Comparison of ENCODE assay signal across 15 cellular contexts in genomic region chr20:24620937-24621519, GRCh38.
"Had no signal": no experiment of that assay in that cellular context is flagged by ENCODE, and none has a peak within 500 bp of the region (broad histone marks: within the 10 kb centered on the region; RNA-seq: fewer than 3 reads in every experiment).

No MANE protein-coding gene starts in this region.

- H3K4me3 Mint-ChIP-seq: endodermal cell, memory B cell, mesothelial cell of epicardium, natural killer cell, neural crest cell had no signal

- H3K36me3 Mint-ChIP-seq: memory B cell, mesothelial cell of epicardium, natural killer cell had no signal

- H3K9me3 Mint-ChIP-seq: natural killer cell had no signal

- H3K4me1 Mint-ChIP-seq: mesothelial cell of epicardium, natural killer cell had no signal

- ATAC-seq: lower lobe of right lung, natural killer cell had no signal

- DNase-seq: effector CD4-positive, alpha-beta T cell; endodermal cell; foreskin melanocyte; head of caudate nucleus; lower lobe of right lung; natural killer cell; posterior cingulate gyrus; sigmoid colon; stimulated activated CD4-positive, alpha-beta T cell treated with anti-CD3 and anti-CD28 coated beads, Interleukin-2, amount 100 ng/mL, for 24 hours; stimulated activated CD4-positive, alpha-beta T cell treated with anti-CD3 and anti-CD28 coated beads, Interleukin-4, amount 100 ng/mL, for 4 hours; stimulated activated naive CD4-positive, alpha-beta T cell treated with Interleukin-2 at 50 U/mL for 16 hours; trophoblast cell had no signal

- H3K27ac Mint-ChIP-seq: endodermal cell, memory B cell, mesothelial cell of epicardium, natural killer cell had no signal
